8 cellular contexts compared by ENCODE assay signal in genomic region chr20:34871966-34872603, GRCh38. TPM values are rescaled to one million over a fixed set of nuclear protein-coding genes. Genes with fewer than 3 reads are reported as not detected.
DNase-seq lines count a peak whose midpoint lies in the region; ATAC-seq and TF ChIP-seq lines count a peak whose summit lies in the region.

No MANE protein-coding gene starts in this region.

- CTCF ChIA-PET in BJ (lab: Yijun Ruan, JAX): interaction anchor here (0.8 to 5.1 kb wide), 18 partner anchors 10 to 389 kb away, joined by 3 to 61 read pairs (median 5); partner anchors contain the start of genes GSS and MYH7B

- H3K4me3 ChIP-seq in BJ (ENCODE audit: low read depth, low read length) (peak overlapping the region; percentile 81), coronary artery (peak overlapping the region; percentile 74)
- H3K4me3 ChIP-seq in Jurkat, Clone E6-1 (ENCODE audit: low read length): peak overlapping the region; percentile 60

- peak overlapping the region in 1 of 2 donors; percentile 81 for H3K27ac Mint-ChIP-seq in natural killer cell

- intact Hi-C loops in natural killer cell (cut with micrococcal nuclease): loop anchor here (1.0 kb wide), 1 partner anchor 83 kb away; the partner anchor contains the start of genes GSS and MYH7B

- ATAC-seq in natural killer cell (no peak), HG03469 (IDR thresholded peaks at IDR 0.05; ENCODE audit: unreplicated experiment) (no peak), GM19452 (IDR thresholded peaks at IDR 0.05; ENCODE audit: unreplicated experiment) (no peak), HG03521 (IDR thresholded peaks at IDR 0.05; ENCODE audit: unreplicated experiment) (no peak)

- TF ChIP-seq CTCF in BJ (IDR thresholded peaks at IDR 0.05; ENCODE audit: insufficient read depth, low read depth, low read length) (no peak), coronary artery (IDR thresholded peaks at IDR 0.05) (no peak), natural killer cell (IDR thresholded peaks at IDR 0.05) (no peak)

- peak overlapping the region; percentile 85 for H3K4me3 Mint-ChIP-seq in natural killer cell

- H3K36me3 Mint-ChIP-seq in natural killer cell: no peaks in the 10 kb centered on the region

- no peaks in the 10 kb centered on the region for H3K27me3 ChIP-seq in BJ (ENCODE audit: control insufficient read depth, insufficient read depth, low read length)

- peaks cover 6 to 17% of the 10 kb centered on the region in 2 donors for H3K27me3 Mint-ChIP-seq in natural killer cell (ENCODE audit: low read depth in 2 of 2)

- no peaks in the 10 kb centered on the region for H3K36me3 ChIP-seq in BJ (ENCODE audit: control insufficient read depth, insufficient read depth, low read length)

- POLR2A ChIA-PET in BJ (lab: Charles Lee): no interaction called here

- H3K27ac ChIP-seq in coronary artery: peak overlapping the region; percentile 66 to 70

- H3K4me1 Mint-ChIP-seq in natural killer cell: peaks cover 31 to 56% of the 10 kb centered on the region in 2 donors

- no peaks in the 10 kb centered on the region for H3K9me3 Mint-ChIP-seq in natural killer cell

- DNase-seq in BJ (ENCODE audit: low read depth) (no peak), coronary artery (ENCODE audit: low spot score) (no peak), natural killer cell (no peak), GF-D8 (lab: John Stamatoyannopoulos, UW) (no peak)
- DNase-seq in Jurkat, Clone E6-1 (ENCODE audit: low read depth, low spot score): no peak

RNA-seq across cellular contexts. Expression of gene GGT7, which starts 0.6 kb away (rescaled TPM):
- polyA plus RNA-seq in BJ (2011; rRNA removed): 16.4 and 28.6 TPM in 2 replicates
- polyA minus RNA-seq in BJ (2011; rRNA and poly(A)+ RNA removed): 10.5 and 15.9 TPM in 2 replicates
- polyA plus RNA-seq in Jurkat, Clone E6-1 (2012; ENCODE audit: insufficient read depth, insufficient read length): 26.1 TPM
- total RNA-seq in natural killer cell: 10 to 100 TPM in 2 of 3 donors, 1 to 10 TPM in 1; 7.4 to 12.8 (median 12.1) TPM

RNA-seq across cellular contexts. Expression of gene ACSS2, which starts 4.3 kb away (rescaled TPM):
- polyA plus RNA-seq in BJ (2011; rRNA removed): 29.3 and 32.1 TPM in 2 replicates
- 34.6 and 67.9 TPM in 2 replicates for polyA minus RNA-seq in BJ (2011; rRNA and poly(A)+ RNA removed)
- polyA plus RNA-seq in Jurkat, Clone E6-1 (2012; ENCODE audit: insufficient read depth, insufficient read length): 9.8 TPM
- 10 to 100 TPM in 1 of 3 donors, 1 to 10 TPM in 2; 2.4 to 11.4 (median 7.5) TPM for total RNA-seq in natural killer cell

RNA-seq across cellular contexts. Expression of gene NCOA6, which starts 46.6 kb away (rescaled TPM):
- 12.5 and 14.0 TPM in 2 replicates for polyA plus RNA-seq in BJ (2011; rRNA removed)
- 17.0 and 18.2 TPM in 2 replicates for polyA minus RNA-seq in BJ (2011; rRNA and poly(A)+ RNA removed)
- polyA plus RNA-seq in Jurkat, Clone E6-1 (2012; ENCODE audit: insufficient read depth, insufficient read length): 17.8 TPM
- 10 to 100 TPM; 34.7 to 41.6 (median 37.0) TPM for total RNA-seq in natural killer cell
